Comparison of ENCODE assay signal across 17 cellular contexts in genomic region chr12:32116897-32117296, GRCh38. TPM values are rescaled to one million over a fixed set of nuclear protein-coding genes. Genes with fewer than 3 reads are reported as not detected.
DNase-seq lines count a peak whose midpoint lies in the region; ATAC-seq, FAIRE-seq and TF ChIP-seq lines count a peak whose summit lies in the region.
"Had no signal": no experiment of that assay in that cellular context is flagged by ENCODE, and none has a peak within 500 bp of the region (broad histone marks: within the 10 kb centered on the region; RNA-seq: fewer than 3 reads in every experiment).

No MANE protein-coding gene starts in this region.

- H2AFZ ChIP-seq in parathyroid adenoma = no peak overlapping the region

- peak; percentile 66 for FAIRE-seq in H54 (lab: Jason Lieb, UNC)
- FAIRE-seq: endometrium, GM12891 had no signal

- H3K27ac ChIP-seq in RWPE2 (ENCODE audit: poor library complexity, severe bottlenecking) = peak overlapping the region; percentile 93
- H3K27ac ChIP-seq in parathyroid adenoma = peak overlapping the region; percentile 22
- no peak overlapping the region for H3K27ac ChIP-seq in vagina

- H3K36me3 ChIP-seq in RWPE2 (ENCODE audit: low read depth) (peaks cover 13% of the 10 kb centered on the region; the same call in 1 of the 2 replicates), parathyroid adenoma (ENCODE audit: control insufficient read depth, insufficient read depth, low read length) (no peaks in the 10 kb centered on the region), vagina (no peaks in the 10 kb centered on the region)
- H3K36me3 ChIP-seq: thoracic aorta had no signal

- ATAC-seq in RWPE2 (ENCODE audit: low read depth) = peak; percentile 53
- ATAC-seq in esophagus mucosa = peak; percentile 13
- ATAC-seq in stimulated activated naive CD8-positive, alpha-beta T cell treated with anti-CD3 and anti-CD28 coated beads, Interleukin-15, Interleukin-2, amounts not matched to agents 100 U/mL and 50 U/mL, for 24 hours = no peak
- ATAC-seq in GM21390 (IDR thresholded peaks at IDR 0.05; ENCODE audit: unreplicated experiment) = no peak

- no peaks in the 10 kb centered on the region for H3K27me3 ChIP-seq in RWPE2 (ENCODE audit: insufficient read depth, poor library complexity, severe bottlenecking)
- H3K27me3 ChIP-seq in parathyroid adenoma (ENCODE audit: control insufficient read depth, insufficient read depth, low read length) = no peaks in the 10 kb centered on the region
- H3K27me3 ChIP-seq in vagina = no peaks in the 10 kb centered on the region

- TF ChIP-seq CTCF in RWPE2 (IDR thresholded peaks at IDR 0.05; ENCODE audit: poor library complexity, severe bottlenecking) = no peak
- TF ChIP-seq CTCF in parathyroid adenoma (IDR thresholded peaks at IDR 0.05) = no peak
- TF ChIP-seq CTCF in GM20000 (IDR thresholded peaks at IDR 0.05; ENCODE audit: extremely low read depth, missing control alignments) = no peak
- no peak for TF ChIP-seq CTCF in vagina (IDR thresholded peaks at IDR 0.05)

- H3K9me3 ChIP-seq in RWPE2 (ENCODE audit: severe bottlenecking) (no peaks in the 10 kb centered on the region), parathyroid adenoma (ENCODE audit: control insufficient read depth, low read length) (no peaks in the 10 kb centered on the region), vagina (no peaks in the 10 kb centered on the region)
- H3K9me3 ChIP-seq: thoracic aorta had no signal

- H3K4me3 ChIP-seq in RWPE2 (ENCODE audit: severe bottlenecking) = no peak overlapping the region
- no peak overlapping the region for H3K4me3 ChIP-seq in parathyroid adenoma (ENCODE audit: low read depth, low read length)
- H3K4me3 ChIP-seq in vagina = no peak overlapping the region
- H3K4me3 ChIP-seq: thoracic aorta had no signal

- TF ChIP-seq POLR2A in H54 (IDR thresholded peaks at IDR 0.05; ENCODE audit: low read depth, low read length) (no peak), vagina (IDR thresholded peaks at IDR 0.05) (no peak)

- peaks cover 10% of the 10 kb centered on the region for H3K79me2 ChIP-seq in parathyroid adenoma

- intact Hi-C loops in vagina (cut with DNase I) = no loop called here

- no peak overlapping the region for H3K4me2 ChIP-seq in parathyroid adenoma (ENCODE audit: low read length)

- DNase-seq in H54 (ENCODE audit: insufficient read length, low spot score) = no peak
- no peak for DNase-seq in RWPE2 (ENCODE audit: low spot score)
- DNase-seq in GM20000 (ENCODE audit: low spot score) = no peak
- no peak for DNase-seq in stimulated activated naive CD8-positive, alpha-beta T cell treated with anti-CD3 and anti-CD28 coated beads, Interleukin-15, Interleukin-2, amounts not matched to agents 100 U/mL and 50 U/mL, for 24 hours
- no peak for DNase-seq in vagina (ENCODE audit: extremely low spot score in 2 of 2)
- DNase-seq: activated CD4-positive, CD25-positive, alpha-beta regulatory T cell; activated naive CD4-positive, alpha-beta T cell treated with Interleukin-2 at 50 U/mL for 16 hours; NCI-H1417; NCI-H345; nephron progenitor cell; stimulated activated CD4-positive, alpha-beta T cell treated with anti-CD3 and anti-CD28 coated beads, Interleukin-1b, Interleukin-23, amount 100 ng/mL, for 48 hours had no signal

- H3K4me1 ChIP-seq in RWPE2 (ENCODE audit: insufficient read depth, poor library complexity, severe bottlenecking) (peaks cover 31% of the 10 kb centered on the region), parathyroid adenoma (peaks cover 25% of the 10 kb centered on the region), vagina (peaks cover 10% of the 10 kb centered on the region)

- H3K9ac ChIP-seq in parathyroid adenoma = no peak overlapping the region

RNA-seq across cellular contexts. Expression of gene BICD1, which starts 10.2 kb away (rescaled TPM):
- 4.7 TPM for total RNA-seq in esophagus mucosa
- total RNA-seq in vagina = 19.6 TPM

Comparison
In these comparisons a context has a peak if more than half of its experiments do, and no peak if none do; other contexts are left out.
1. ATAC-seq: peak in RWPE2 (single experiment) and esophagus mucosa (single experiment); none in stimulated activated naive CD8-positive, alpha-beta T cell treated with anti-CD3 and anti-CD28 coated beads, Interleukin-15, Interleukin-2, amounts not matched to agents 100 U/mL and 50 U/mL, for 24 hours (single experiment) and GM21390 (single experiment).